Comparison of ENCODE assay signal across 25 cellular contexts in the genomic region with DNA sequence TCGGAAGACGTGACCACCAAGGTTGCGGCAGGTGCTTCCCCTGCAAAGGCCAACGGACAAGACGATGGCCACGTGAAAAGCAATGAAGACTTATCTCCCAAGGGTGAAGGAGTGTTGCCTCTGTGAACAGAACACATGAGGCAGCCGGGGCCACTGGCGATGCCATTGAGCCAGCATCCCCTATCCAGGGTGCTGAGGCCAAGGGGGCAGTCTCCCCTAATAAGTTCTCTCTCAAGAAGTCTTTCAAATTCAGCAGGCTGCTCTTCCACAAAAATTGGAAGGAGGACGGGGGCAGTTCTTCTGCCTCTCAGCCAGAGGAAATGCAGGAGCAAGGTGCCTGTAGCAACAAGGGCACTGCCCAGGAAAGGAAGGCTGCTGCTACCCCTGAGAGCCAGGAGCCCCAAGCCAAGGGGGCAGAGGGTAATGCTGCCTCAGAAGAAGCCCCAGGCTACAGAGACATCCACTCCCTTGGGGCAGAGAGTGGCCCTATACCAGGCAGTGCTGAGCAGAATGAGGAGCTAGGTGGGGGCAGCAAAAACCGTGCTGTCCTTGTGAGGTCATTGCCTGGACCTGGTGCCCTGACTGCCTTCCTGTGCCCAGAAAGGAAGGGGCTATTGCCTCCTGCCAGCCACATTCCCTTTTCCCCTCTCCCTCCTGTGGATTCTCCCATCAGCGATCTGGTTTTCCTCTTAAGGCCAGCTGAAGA. TPM values are rescaled to one million over a fixed set of nuclear protein-coding genes. Genes with fewer than 3 reads are reported as not detected.
DNase-seq lines count a peak whose midpoint lies in the region; ATAC-seq, FAIRE-seq and TF ChIP-seq lines count a peak whose summit lies in the region.
"Had no signal": no experiment of that assay in that cellular context is flagged by ENCODE, and none has a peak within 500 bp of the region (broad histone marks: within the 10 kb centered on the region; RNA-seq: fewer than 3 reads in every experiment).

No MANE protein-coding gene starts in this region.

- TF ChIP-seq CTCF in left ventricle myocardium inferior (IDR thresholded peaks at IDR 0.05; ENCODE audit: borderline replicate concordance) (no peak), HEK293 (tag by site-specific recombination; IDR thresholded peaks at IDR 0.05) (no peak), endothelial cell (IDR thresholded peaks at IDR 0.05; ENCODE audit: unreplicated experiment) (no peak)

- no peak for FAIRE-seq in GM12891 (lab: Jason Lieb, UNC)
- FAIRE-seq: islet of Langerhans had no signal

- peaks cover 12% of the 10 kb centered on the region for H3K4me1 Mint-ChIP-seq in endothelial cell (ENCODE audit: unreplicated experiment)

- peaks cover 16% of the 10 kb centered on the region for H3K36me3 Mint-ChIP-seq in endothelial cell (ENCODE audit: low read depth, unreplicated experiment)

- DNase-seq in left ventricle myocardium inferior (no peak), Right ventricle myocardium inferior (ENCODE audit: missing footprints) (no peak), endothelial cell (ENCODE audit: low spot score) (no peak), GM12891 (ENCODE audit: insufficient read length, low spot score) (no peak), HAP-1 (ENCODE audit: low spot score in 2 of 2) (no peak)
- DNase-seq: activated CD4-positive, CD25-positive, alpha-beta regulatory T cell treated with anti-CD3 and anti-CD28 coated beads, Interleukin-2, amount 50 U/mL, for 72 hours; activated CD8-positive, alpha-beta T cell treated with anti-CD3 and anti-CD28 coated beads for 36 hours; activated effector memory CD4-positive, alpha-beta T cell treated with Interleukin-2 at 50 U/mL for 16 hours; anterior cingulate cortex; C1 segment of cervical spinal cord; caudate nucleus; dermis blood vessel endothelial cell; GM23248; MG63; midbrain; naive thymus-derived CD4-positive, alpha-beta T cell; NCI-H1105 treated with DMSO at 0.1 percent for 48 hours; NCI-H1930; NCI-H2227 treated with DMSO at 0.1 percent for 48 hours; T-helper 17 cell had no signal

- no peak for ATAC-seq in Right ventricle myocardium inferior
- no peak for ATAC-seq in HG03457 (IDR thresholded peaks at IDR 0.05; ENCODE audit: unreplicated experiment)
- ATAC-seq: activated CD8-positive, alpha-beta T cell treated with anti-CD3 and anti-CD28 coated beads for 36 hours; naive thymus-derived CD4-positive, alpha-beta T cell; T-helper 17 cell had no signal

- H3K27ac Mint-ChIP-seq in endothelial cell (ENCODE audit: unreplicated experiment) = peak overlapping the region; percentile 51
- H3K27ac Mint-ChIP-seq: activated CD8-positive, alpha-beta T cell treated with anti-CD3 and anti-CD28 coated beads for 36 hours; activated naive CD8-positive, alpha-beta T cell; T-helper 17 cell had no signal

- peaks cover 47% of the 10 kb centered on the region for H3K4me1 ChIP-seq in left ventricle myocardium inferior
- no peaks in the 10 kb centered on the region for H3K4me1 ChIP-seq in HEK293 (ENCODE audit: control insufficient read depth, insufficient read depth, low read length)
- no peaks in the 10 kb centered on the region for H3K4me1 ChIP-seq in HAP-1

- peak overlapping the region; percentile 41 for H3K27ac ChIP-seq in left ventricle myocardium inferior (replicated peaks)
- no peak overlapping the region for H3K27ac ChIP-seq in HEK293 (ENCODE audit: extremely low read depth, low read depth, low read length)
- H3K27ac ChIP-seq: GM23248, tibial nerve had no signal

- no peak overlapping the region for H3K4me3 ChIP-seq in left ventricle myocardium inferior
- H3K4me3 ChIP-seq in HEK293 (ENCODE audit: low read depth, low read length) = no peak overlapping the region
- no peak overlapping the region for H3K4me3 ChIP-seq in HAP-1
- H3K4me3 ChIP-seq: GM23248, MG63, tibial nerve had no signal

- no peaks in the 10 kb centered on the region for H3K9me3 ChIP-seq in left ventricle myocardium inferior (replicated peaks)
- H3K9me3 ChIP-seq in HEK293 (ENCODE audit: control insufficient read depth, insufficient read depth, low read depth, low read length) = no peaks in the 10 kb centered on the region
- H3K9me3 ChIP-seq in HAP-1 = no peaks in the 10 kb centered on the region
- H3K9me3 ChIP-seq: MG63, tibial nerve had no signal

- in situ Hi-C loops in HAP-1 (cut with MboI; ENCODE audit: low sequenced_read_pairs) = no loop called here

- no peaks in the 10 kb centered on the region for H3K9me3 Mint-ChIP-seq in endothelial cell (ENCODE audit: unreplicated experiment)
- H3K9me3 Mint-ChIP-seq: activated CD8-positive, alpha-beta T cell treated with anti-CD3 and anti-CD28 coated beads for 36 hours; naive thymus-derived CD4-positive, alpha-beta T cell had no signal

- H3K27me3 ChIP-seq in left ventricle myocardium inferior (ENCODE audit: low read depth) (no peaks in the 10 kb centered on the region), HAP-1 (ENCODE audit: low read depth) (no peaks in the 10 kb centered on the region)
- H3K27me3 ChIP-seq: MG63, tibial nerve had no signal

- POLR2A ChIA-PET in HEK293 (lab: Yijun Ruan, JAX) = no interaction called here

- peaks cover 4% of the 10 kb centered on the region for H3K27me3 Mint-ChIP-seq in endothelial cell (ENCODE audit: unreplicated experiment)
- H3K27me3 Mint-ChIP-seq: activated CD8-positive, alpha-beta T cell treated with anti-CD3 and anti-CD28 coated beads for 36 hours; activated naive CD8-positive, alpha-beta T cell; naive thymus-derived CD4-positive, alpha-beta T cell; T-helper 17 cell had no signal

- H3K36me3 ChIP-seq in left ventricle myocardium inferior (peaks cover 76% of the 10 kb centered on the region), HEK293 (ENCODE audit: control insufficient read depth in 2 of 2, insufficient read depth in 1 of 2, low read length in 2 of 2) (peaks cover 37 to 39% of the 10 kb centered on the region in 2 experiments), HAP-1 (replicated peaks) (peaks cover 38% of the 10 kb centered on the region)

- intact Hi-C loops in left ventricle myocardium inferior (cut with micrococcal nuclease) = no loop called here
- intact Hi-C loops in Right ventricle myocardium inferior (cut with DNase I) = no loop called here

- no peak overlapping the region for H3K4me3 Mint-ChIP-seq in endothelial cell (ENCODE audit: unreplicated experiment)
- H3K4me3 Mint-ChIP-seq: activated CD8-positive, alpha-beta T cell treated with anti-CD3 and anti-CD28 coated beads for 36 hours; activated naive CD8-positive, alpha-beta T cell; naive thymus-derived CD4-positive, alpha-beta T cell; T-helper 17 cell had no signal

- TF ChIP-seq POLR2A in GM12891 (IDR thresholded peaks at IDR 0.05; ENCODE audit: low read depth, low read length) = no peak; the same call in 1 of the 2 replicates

- CTCF ChIA-PET in HEK293 (lab: Yijun Ruan, JAX) = interaction anchor here (0.8 kb wide), 1 partner anchor 317 kb away, joined by 5 read pairs; no protein-coding TSS in a partner anchor

TF ChIP-seq in HEK293, 187 proteins besides CTCF, POLR2A, EP300 and RAD21 (continues in another document):
- no peak for TF ChIP-seq REPIN1 (tag by site-specific recombination; IDR thresholded peaks at IDR 0.05; ENCODE audit: low read depth)

TF ChIP-seq in GM12891, 5 proteins besides CTCF, POLR2A, EP300 and RAD21:
- TF ChIP-seq POLR2AphosphoS5 (IDR thresholded peaks at IDR 0.05; ENCODE audit: low read depth, low read length) = no peak; the same call in 1 of the 2 replicates
- TF ChIP-seq POU2F2 (IDR thresholded peaks at IDR 0.05; ENCODE audit: low read depth, low read length) = no peak
- no peak for TF ChIP-seq PAX5 (IDR thresholded peaks at IDR 0.05; ENCODE audit: insufficient read depth, low read length, severe bottlenecking)

RNA-seq across cellular contexts. Expression of gene NT5C2, which starts 17.3 kb away (rescaled TPM):
- 55.0 TPM for total RNA-seq in left ventricle myocardium inferior
- total RNA-seq in Right ventricle myocardium inferior = 52.3 TPM
- 88.2 TPM for total RNA-seq in endothelial cell (ENCODE audit: unreplicated experiment)
- 28.2 TPM for polyA plus RNA-seq in GM12891 (2012; ENCODE audit: low read depth, missing spikeins)
